In the genomic region with DNA sequence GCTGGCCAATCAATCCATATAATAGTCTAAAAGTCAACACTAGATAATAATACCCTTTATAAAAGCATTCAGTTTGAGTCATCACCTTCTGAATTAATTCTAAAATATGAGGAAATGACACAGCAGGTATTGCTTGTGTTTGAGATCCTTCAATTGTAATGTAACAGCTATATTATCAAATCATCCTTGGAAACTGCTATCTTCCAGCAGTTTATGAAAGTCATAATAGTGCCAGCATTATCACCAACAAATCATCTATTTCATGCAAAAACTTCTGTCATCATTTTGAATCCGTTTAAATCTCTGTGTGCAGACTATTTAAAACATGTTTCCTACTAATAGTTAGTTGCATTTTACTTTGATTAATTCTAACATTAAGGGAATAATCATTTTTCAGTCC, we compare ENCODE assay signal across 23 cellular contexts.
DNase-seq lines count a peak whose midpoint lies in the region; ATAC-seq and TF ChIP-seq lines count a peak whose summit lies in the region.
"Had no signal": no experiment of that assay in that cellular context is flagged by ENCODE, and none has a peak within 500 bp of the region (broad histone marks: within the 10 kb centered on the region; RNA-seq: fewer than 3 reads in every experiment).

No MANE protein-coding gene starts in this region.

- CTCF ChIA-PET in PC-3 (lab: Charles Lee) = no interaction called here

- BruUV-seq in PC-3 (replicated peaks; lab: Mats Ljungman, UMichigan) = no TSS peak

- TF ChIP-seq CTCF in PC-3 (conservative IDR thresholded peaks at IDR 0.05; ENCODE audit: low read depth, low read length) = no peak

- POLR2A ChIA-PET in PC-3 (lab: Charles Lee; ENCODE audit: unreplicated experiment) = interaction anchor here (0.6 kb wide), 1 partner anchor 547 kb away, joined by 3 read pairs; no protein-coding TSS in a partner anchor

- no peak overlapping the region for H3K27ac ChIP-seq in PC-3 (ENCODE audit: low read length)
- H3K27ac ChIP-seq: GM23248, Peyer's patch had no signal

- no peaks in the 10 kb centered on the region for H3F3A ChIP-seq in PC-3 (ENCODE audit: low read length, unreplicated experiment)

- no peak overlapping the region for H3K9ac ChIP-seq in PC-3 (ENCODE audit: low read length)
- H3K9ac ChIP-seq: GM23248, SK-N-SH had no signal

- DNase-seq in NCI-H1417 (lab: John Stamatoyannopoulos, UW) (peak in 2 of 3 experiments; percentile 18 to 81), NCI-H146 treated with DMSO at 0.1 percent for 48 hours (lab: John Stamatoyannopoulos, UW; ENCODE audit: unreplicated experiment) (peak; percentile 93), NCI-H69 (lab: John Stamatoyannopoulos, UW) (peak; percentile 89), PC-3 (peak; percentile 6), NCI-H526 treated with DMSO at 0.1 percent for 48 hours (lab: John Stamatoyannopoulos, UW) (no peak), Ammon's horn (ENCODE audit: low spot score) (no peak)
- DNase-seq: BE2C; Calu3; CD8-positive, alpha-beta memory T cell; GM23248; H7; IMR-90; KG1; MM.1S; NCI-H1694; NCI-H2107; NCI-H510A; Peyer's patch; SK-N-SH; SW 1271; T-helper 9 cell had no signal

- no peaks in the 10 kb centered on the region for H3K27me3 ChIP-seq in PC-3 (ENCODE audit: low read length)
- H3K27me3 ChIP-seq: BE2C, Peyer's patch had no signal

- H2AFZ ChIP-seq in PC-3 (ENCODE audit: low read length) = no peak overlapping the region
- H2AFZ ChIP-seq: GM23248 had no signal

- H4K20me1 ChIP-seq in PC-3 (ENCODE audit: low read length) = no peaks in the 10 kb centered on the region

- intact Hi-C loops in PC-3 (cut with micrococcal nuclease) = no loop called here

- no peaks in the 10 kb centered on the region for H3K9me3 ChIP-seq in PC-3 (ENCODE audit: low read length)
- H3K9me3 ChIP-seq: BE2C, Peyer's patch, SK-N-SH had no signal

- no peak overlapping the region for H3K4me2 ChIP-seq in PC-3 (ENCODE audit: low read length)
- H3K4me2 ChIP-seq: SK-N-SH had no signal

- no peaks in the 10 kb centered on the region for H3K36me3 ChIP-seq in PC-3 (ENCODE audit: low read depth, low read length)
- H3K36me3 ChIP-seq: BE2C, Peyer's patch had no signal

- H3K4me3 ChIP-seq in PC-3 (ENCODE audit: low read length) = no peak overlapping the region
- H3K4me3 ChIP-seq: GM23248, Peyer's patch had no signal

- 0 out of 2 replicates have a peak, but pooled peaks cover 6% of the 10 kb centered on the region for H3K4me1 ChIP-seq in PC-3 (ENCODE audit: insufficient read depth, low read length)
- H3K4me1 ChIP-seq: Peyer's patch had no signal

- ATAC-seq in PC-3 (no peak), HG02610 (IDR thresholded peaks at IDR 0.05; ENCODE audit: unreplicated experiment) (no peak), GM21423 (IDR thresholded peaks at IDR 0.05; ENCODE audit: unreplicated experiment) (no peak)

- no peaks in the 10 kb centered on the region for H3K79me2 ChIP-seq in PC-3 (ENCODE audit: low read length)

- no peaks in the 10 kb centered on the region for H3K9me2 ChIP-seq in PC-3 (replicated peaks; ENCODE audit: low read length)
- H3K9me2 ChIP-seq: SK-N-SH had no signal

Comparison
In these comparisons a context has a peak if more than half of its experiments do, and no peak if none do; other contexts are left out.
1. DNase-seq: peak in NCI-H1417 (2 of 3), NCI-H146 treated with DMSO at 0.1 percent for 48 hours (single experiment), NCI-H69 (single experiment) and PC-3 (single experiment); none in NCI-H526 treated with DMSO at 0.1 percent for 48 hours (single experiment) and Ammon's horn (single experiment).